Comparison of ENCODE assay signal across 12 cellular contexts in the genomic region with DNA sequence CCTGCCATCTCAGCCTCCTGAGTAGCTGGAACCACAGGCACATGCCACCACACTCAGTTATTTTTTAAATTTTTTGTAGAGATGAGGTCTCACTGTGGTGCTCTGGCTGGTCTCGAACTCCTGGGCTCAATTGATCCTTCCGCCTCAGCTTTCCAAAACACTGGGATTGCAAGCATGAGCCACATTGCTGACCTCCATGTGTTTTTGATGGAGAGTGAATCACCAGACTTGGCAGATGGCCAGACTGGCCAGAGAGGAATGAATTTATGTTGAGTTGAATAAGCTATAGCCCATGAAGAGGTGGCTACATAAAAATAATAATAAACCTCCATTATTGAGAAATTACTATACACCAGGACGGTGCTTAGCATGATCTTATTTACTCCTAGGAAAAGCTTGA.
A peak's percentile ranks its signal among the peaks of the same experiment; 100 is the strongest.
DNase-seq lines count a peak whose midpoint lies in the region; ATAC-seq, FAIRE-seq and TF ChIP-seq lines count a peak whose summit lies in the region.
"Had no signal": no experiment of that assay in that cellular context is flagged by ENCODE, and none has a peak within 500 bp of the region (broad histone marks: within the 10 kb centered on the region; RNA-seq: fewer than 3 reads in every experiment).

No MANE protein-coding gene starts in this region.

- H3K9ac ChIP-seq in fibroblast of lung (ENCODE audit: insufficient read depth, low read length), result no peak overlapping the region

- TF ChIP-seq CTCF in MCF 10A (IDR thresholded peaks at IDR 0.05; ENCODE audit: unreplicated experiment), result no peak
- no peak for TF ChIP-seq CTCF in breast epithelium (IDR thresholded peaks at IDR 0.05)
- TF ChIP-seq CTCF in fibroblast of lung (conservative IDR thresholded peaks at IDR 0.05 in 1 of 2, IDR thresholded peaks at IDR 0.05 in 1 of 2; ENCODE audit: low read depth in 1 of 2, low read length in 2 of 2), result no peak

- H3K9me3 Mint-ChIP-seq in MCF 10A (ENCODE audit: unreplicated experiment), result no peaks in the 10 kb centered on the region
- H3K9me3 Mint-ChIP-seq: effector memory CD8-positive, alpha-beta T cell; T-helper 1 cell treated with Interleukin-12 subunit alpha and Interleukin-12 subunit beta and Interleukin-4 antibody, amounts not matched to agents 30 μg/mL and 1 μg/mL, for 36 hours had no signal

- no peak overlapping the region for H3K4me2 ChIP-seq in fibroblast of lung (ENCODE audit: extremely low read depth, insufficient read depth, low read length)

- H3K27me3 ChIP-seq in breast epithelium (no peaks in the 10 kb centered on the region), SJSA1 (replicated peaks) (no peaks in the 10 kb centered on the region), fibroblast of lung (ENCODE audit: control insufficient read depth, insufficient read depth, low read length) (no peaks in the 10 kb centered on the region)

- no peak overlapping the region for H3K27ac Mint-ChIP-seq in MCF 10A (ENCODE audit: low read depth, unreplicated experiment)
- H3K27ac Mint-ChIP-seq: effector memory CD8-positive, alpha-beta T cell; T-helper 1 cell treated with Interleukin-12 subunit alpha and Interleukin-12 subunit beta and Interleukin-4 antibody, amounts not matched to agents 30 μg/mL and 1 μg/mL, for 36 hours had no signal

- H3K9me3 ChIP-seq in breast epithelium (no peaks in the 10 kb centered on the region), SJSA1 (replicated peaks) (no peaks in the 10 kb centered on the region), fibroblast of lung (ENCODE audit: control insufficient read depth, insufficient read depth, low read depth, low read length) (no peaks in the 10 kb centered on the region)
- H3K9me3 ChIP-seq: left ventricle myocardium inferior had no signal

- H4K20me1 ChIP-seq in fibroblast of lung (ENCODE audit: control insufficient read depth, extremely low read depth, insufficient read depth, low read length), result no peaks in the 10 kb centered on the region

- H3K27me3 Mint-ChIP-seq in MCF 10A (ENCODE audit: insufficient read depth, unreplicated experiment), result no peaks in the 10 kb centered on the region

- no peaks in the 10 kb centered on the region for H3K79me2 ChIP-seq in fibroblast of lung (ENCODE audit: control insufficient read depth, insufficient read depth, low read length)

- H3K4me1 ChIP-seq in breast epithelium, result no peaks in the 10 kb centered on the region
- H3K4me1 ChIP-seq in SJSA1 (replicated peaks), result peaks cover 22% of the 10 kb centered on the region
- H3K4me1 ChIP-seq in fibroblast of lung (ENCODE audit: control insufficient read depth, extremely low read depth, insufficient read depth, low read length), result peaks cover 11% of the 10 kb centered on the region

- no peak overlapping the region for H3K4me3 ChIP-seq in breast epithelium
- no peak overlapping the region for H3K4me3 ChIP-seq in SJSA1
- no peak overlapping the region for H3K4me3 ChIP-seq in fibroblast of lung (replicated peaks in 1 of 4; ENCODE audit: control extremely low read depth in 1 of 4, insufficient read depth in 1 of 4, low read depth in 3 of 4, low read length in 4 of 4)
- H3K4me3 ChIP-seq: left ventricle myocardium inferior had no signal

- CTCF ChIA-PET in MCF 10A (lab: Yijun Ruan, JAX), result interaction anchor here (0.6 to 5.7 kb wide), 5 partner anchors 9 to 610 kb away, joined by 3 to 76 read pairs (median 5); partner anchors contain the start of gene ATIC

- H3K36me3 ChIP-seq in breast epithelium (no peaks in the 10 kb centered on the region), SJSA1 (no peaks in the 10 kb centered on the region), fibroblast of lung (ENCODE audit: control insufficient read depth, insufficient read depth, low read length) (no peaks in the 10 kb centered on the region)
- H3K36me3 ChIP-seq: left ventricle myocardium inferior had no signal

- TF ChIP-seq POLR2A in breast epithelium (IDR thresholded peaks at IDR 0.05), result no peak

- no peak overlapping the region for H2AFZ ChIP-seq in fibroblast of lung (ENCODE audit: low read length)

- no peaks in the 10 kb centered on the region for H3K36me3 Mint-ChIP-seq in MCF 10A (ENCODE audit: insufficient read depth, unreplicated experiment)

- BruUV-seq in MCF 10A (replicated peaks; lab: Mats Ljungman, UMichigan), result no TSS peak

- FAIRE-seq in urothelium cell line (lab: Jason Lieb, UNC), result no peak

- intact Hi-C loops in MCF 10A (cut with micrococcal nuclease), result loop anchor here (2.0 to 10.0 kb wide), 7 partner anchors 93 to 1610 kb away; partner anchors contain the start of gene VWC2L
- intact Hi-C loops in breast epithelium (cut with DNase I; ENCODE audit: low total_unique reads), result no loop called here

- peaks cover 27% of the 10 kb centered on the region for H3K4me1 Mint-ChIP-seq in MCF 10A (ENCODE audit: insufficient read depth, unreplicated experiment)

- no peak overlapping the region for H3K4me3 Mint-ChIP-seq in MCF 10A (ENCODE audit: unreplicated experiment)
- H3K4me3 Mint-ChIP-seq: effector memory CD8-positive, alpha-beta T cell; T-helper 1 cell treated with Interleukin-12 subunit alpha and Interleukin-12 subunit beta and Interleukin-4 antibody, amounts not matched to agents 30 μg/mL and 1 μg/mL, for 36 hours had no signal

- ATAC-seq in HG03196 (IDR thresholded peaks at IDR 0.05; ENCODE audit: unreplicated experiment) (no peak), HG03439 (IDR thresholded peaks at IDR 0.05; ENCODE audit: unreplicated experiment) (no peak)
- ATAC-seq: effector memory CD8-positive, alpha-beta T cell; sciatic nerve had no signal

- H3K27ac ChIP-seq in breast epithelium (no peak overlapping the region), SJSA1 (no peak overlapping the region), fibroblast of lung (ENCODE audit: insufficient read depth, low read length) (no peak overlapping the region)
- H3K27ac ChIP-seq: left ventricle myocardium inferior had no signal

- DNase-seq in MCF 10A (ENCODE audit: unreplicated experiment), result peak; percentile 92
- no peak for DNase-seq in breast epithelium (ENCODE audit: low spot score in 2 of 2)
- peak; percentile 40 to 72 for DNase-seq in SJSA1 (ENCODE audit: low read depth in 1 of 2, low spot score in 2 of 2)
- peak; percentile 90 to 99 for DNase-seq in fibroblast of lung (ENCODE audit: low read depth in 2 of 2)
- peak; percentile 36 for DNase-seq in urothelium cell line (ENCODE audit: low spot score)
- no peak for DNase-seq in NCI-H1105 treated with DMSO at 0.1 percent for 48 hours (lab: John Stamatoyannopoulos, UW)
- DNase-seq: effector memory CD8-positive, alpha-beta T cell; left ventricle myocardium inferior had no signal

- POLR2A ChIA-PET in MCF 10A (lab: Yijun Ruan, JAX), result no interaction called here

Comparison
In these comparisons a context has a peak if more than half of its experiments do, and no peak if none do; other contexts are left out.
1. DNase-seq: peak in MCF 10A (single experiment), SJSA1 (2 of 2), fibroblast of lung (2 of 2) and urothelium cell line (single experiment); none in breast epithelium (0 of 2) and NCI-H1105 treated with DMSO at 0.1 percent for 48 hours (single experiment).